ENCODE assay signal across 13 cellular contexts in the genomic region with DNA sequence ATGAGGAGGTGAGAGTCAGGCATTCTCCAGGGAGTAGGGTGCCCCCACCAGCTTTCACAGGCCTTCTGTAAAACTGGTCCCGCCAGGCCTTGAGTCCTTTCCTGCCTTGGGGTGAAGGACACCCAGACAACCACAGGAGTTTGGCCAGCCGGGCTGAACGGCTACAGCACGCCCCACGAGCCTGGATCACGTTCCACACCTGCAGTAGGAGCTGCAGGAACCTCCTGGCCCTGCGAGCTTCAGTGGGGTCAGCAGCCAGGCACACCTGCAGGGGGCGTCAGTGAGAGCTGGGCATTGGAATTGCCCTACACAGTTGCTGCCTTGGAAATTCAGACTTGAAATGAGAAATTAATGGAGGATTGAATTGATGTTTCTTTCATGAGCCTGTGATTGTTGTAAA. TPM values are rescaled to one million over a fixed set of nuclear protein-coding genes. Genes with fewer than 3 reads are reported as not detected.
DNase-seq lines count a peak whose midpoint lies in the region; ATAC-seq and TF ChIP-seq lines count a peak whose summit lies in the region.
"Had no signal": no experiment of that assay in that cellular context is flagged by ENCODE, and none has a peak within 500 bp of the region (broad histone marks: within the 10 kb centered on the region; RNA-seq: fewer than 3 reads in every experiment).

No MANE protein-coding gene starts in this region.

- peaks cover 7% of the 10 kb centered on the region for H3K27me3 Mint-ChIP-seq in CD8-positive, alpha-beta T cell (ENCODE audit: low read depth)

- ATAC-seq in CD8-positive, alpha-beta T cell = no peak
- ATAC-seq in Right ventricle myocardium superior (ENCODE audit: poor library complexity) = no peak
- ATAC-seq: activated naive CD4-positive, alpha-beta T cell treated with anti-CD3 and anti-CD28 coated beads, Interleukin-2, amount 50 U/mL, for 72 hours; stimulated activated memory B cell treated with anti-CD40 and anti-IgM and Interleukin-4, amounts not matched to agents 10 μg/mL and 1 μg/mL and 100 μg/mL, for 72 hours had no signal

- H3K9me2 ChIP-seq in OCI-LY1 (ENCODE audit: low read depth, low read length) = no peaks in the 10 kb centered on the region

- no peak overlapping the region for H3K4me2 ChIP-seq in OCI-LY1 (ENCODE audit: low read length)

- no peaks in the 10 kb centered on the region for H3K9me3 Mint-ChIP-seq in CD8-positive, alpha-beta T cell
- H3K9me3 Mint-ChIP-seq: activated naive CD4-positive, alpha-beta T cell treated with anti-CD3 and anti-CD28 coated beads, Interleukin-2, amount 50 U/mL, for 72 hours; stimulated activated memory B cell treated with anti-CD40 and anti-IgM and Interleukin-4, amounts not matched to agents 10 μg/mL and 1 μg/mL and 100 μg/mL, for 72 hours had no signal

- CTCF ChIA-PET in CD8-positive, alpha-beta T cell (lab: Charles Lee) = no interaction called here

- no peaks in the 10 kb centered on the region for H4K20me1 ChIP-seq in OCI-LY1 (ENCODE audit: insufficient read depth, low read length)

- no peaks in the 10 kb centered on the region for H3K79me2 ChIP-seq in OCI-LY1 (ENCODE audit: insufficient read depth, low read length)

- no peak overlapping the region for H3K27ac Mint-ChIP-seq in CD8-positive, alpha-beta T cell
- H3K27ac Mint-ChIP-seq: activated naive CD4-positive, alpha-beta T cell treated with anti-CD3 and anti-CD28 coated beads, Interleukin-2, amount 50 U/mL, for 72 hours; stimulated activated memory B cell treated with anti-CD40 and anti-IgM and Interleukin-4, amounts not matched to agents 10 μg/mL and 1 μg/mL and 100 μg/mL, for 72 hours had no signal

- H3K36me3 ChIP-seq in OCI-LY1 (ENCODE audit: insufficient read depth, low read length) (no peaks in the 10 kb centered on the region), sigmoid colon (peaks cover 0 to 6% (median 2%) of the 10 kb centered on the region in 4 donors)
- H3K36me3 ChIP-seq in CD8-positive, alpha-beta T cell (ENCODE audit: insufficient read depth, low read length) = no peaks in the 10 kb centered on the region

- H3K4me3 ChIP-seq in GM12865 (ENCODE audit: low read depth, low read length) (no peak overlapping the region), OCI-LY1 (ENCODE audit: low read depth, low read length, poor library complexity, severe bottlenecking) (no peak overlapping the region), fibroblast of mammary gland (ENCODE audit: control insufficient read depth, low read depth, low read length) (no peak overlapping the region), sigmoid colon (no peak overlapping the region)
- H3K4me3 ChIP-seq in CD8-positive, alpha-beta T cell (ENCODE audit: low read depth, low read length) = no peak overlapping the region

- DNase-seq in GM12865 (ENCODE audit: low read depth) = no peak
- DNase-seq in fibroblast of mammary gland (ENCODE audit: low read depth) = no peak
- DNase-seq in sigmoid colon = no peak
- no peak for DNase-seq in KG1 (lab: John Stamatoyannopoulos, UW)
- no peak for DNase-seq in pons (ENCODE audit: low spot score)
- no peak for DNase-seq in CD8-positive, alpha-beta T cell
- DNase-seq in Right ventricle myocardium superior = no peak
- DNase-seq: activated CD4-positive, alpha-beta T cell treated with anti-CD3 and anti-CD28 coated beads, Interleukin-2, amount 50 U/mL, for 4 hours; Kasumi-1; NCI-H446 treated with DMSO at 0.1 percent for 48 hours had no signal

- POLR2A ChIA-PET in CD8-positive, alpha-beta T cell (lab: Charles Lee) = interaction anchor here (1.5 kb wide), 1 partner anchor 20 kb away, joined by 3 read pairs; no protein-coding TSS in a partner anchor

- H3K4me1 Mint-ChIP-seq in CD8-positive, alpha-beta T cell (ENCODE audit: low read depth) = no peaks in the 10 kb centered on the region
- H3K4me1 Mint-ChIP-seq: stimulated activated memory B cell treated with anti-CD40 and anti-IgM and Interleukin-4, amounts not matched to agents 10 μg/mL and 1 μg/mL and 100 μg/mL, for 72 hours had no signal

- H3K9me3 ChIP-seq in OCI-LY1 (ENCODE audit: low read length) = no peaks in the 10 kb centered on the region
- H3K9me3 ChIP-seq in sigmoid colon = no peaks in the 10 kb centered on the region
- no peaks in the 10 kb centered on the region for H3K9me3 ChIP-seq in CD8-positive, alpha-beta T cell (ENCODE audit: low read length)

- H3K36me3 Mint-ChIP-seq in CD8-positive, alpha-beta T cell = no peaks in the 10 kb centered on the region
- H3K36me3 Mint-ChIP-seq: activated naive CD4-positive, alpha-beta T cell treated with anti-CD3 and anti-CD28 coated beads, Interleukin-2, amount 50 U/mL, for 72 hours; stimulated activated memory B cell treated with anti-CD40 and anti-IgM and Interleukin-4, amounts not matched to agents 10 μg/mL and 1 μg/mL and 100 μg/mL, for 72 hours had no signal

- intact Hi-C loops in sigmoid colon (cut with DNase I) = no loop called here
- intact Hi-C loops in CD8-positive, alpha-beta T cell (cut with DNase I, micrococcal nuclease) = no loop called here
- intact Hi-C loops in Right ventricle myocardium superior (cut with DNase I) = no loop called here

- H3K9ac ChIP-seq in OCI-LY1 (ENCODE audit: low read length) = no peak overlapping the region

- H3F3A ChIP-seq in OCI-LY1 (ENCODE audit: insufficient read depth, low read length) = no peaks in the 10 kb centered on the region

- H3K4me1 ChIP-seq in OCI-LY1 (ENCODE audit: insufficient read depth, low read length, severe bottlenecking) (no peaks in the 10 kb centered on the region), sigmoid colon (peaks cover 0 to 84% (median 78%) of the 10 kb centered on the region in 4 donors)
- no peaks in the 10 kb centered on the region for H3K4me1 ChIP-seq in CD8-positive, alpha-beta T cell (ENCODE audit: insufficient read depth, low read length)

- H3K27ac ChIP-seq in OCI-LY1 (ENCODE audit: low read depth, low read length, poor library complexity, severe bottlenecking) (no peak overlapping the region), sigmoid colon (peak overlapping the region; percentile 88 to 100 (median 94))
- H3K27ac ChIP-seq in CD8-positive, alpha-beta T cell (ENCODE audit: low read depth, low read length) = no peak overlapping the region

- WGBS in sigmoid colon, 2 donors = 26 to 64% methylated on average over 8 of the region's 8 CpGs

- H2AFZ ChIP-seq in OCI-LY1 (ENCODE audit: low read length) = no peak overlapping the region

- H3K27me3 ChIP-seq in OCI-LY1 (ENCODE audit: insufficient read depth, low read length) = peaks cover 7% of the 10 kb centered on the region; the same call in 1 of the 2 replicates
- no peaks in the 10 kb centered on the region for H3K27me3 ChIP-seq in sigmoid colon
- no peaks in the 10 kb centered on the region for H3K27me3 ChIP-seq in CD8-positive, alpha-beta T cell (ENCODE audit: insufficient read depth, low read length)

- no peak overlapping the region for H3K4me3 Mint-ChIP-seq in CD8-positive, alpha-beta T cell
- H3K4me3 Mint-ChIP-seq: stimulated activated memory B cell treated with anti-CD40 and anti-IgM and Interleukin-4, amounts not matched to agents 10 μg/mL and 1 μg/mL and 100 μg/mL, for 72 hours had no signal

- TF ChIP-seq CTCF in GM12865 (IDR thresholded peaks at IDR 0.05; ENCODE audit: insufficient read depth, low read depth, low read length, missing control alignments) (peak; percentile 17), OCI-LY1 (IDR thresholded peaks at IDR 0.05; ENCODE audit: low read length) (peak; percentile 60), fibroblast of mammary gland (conservative IDR thresholded peaks at IDR 0.05; ENCODE audit: control insufficient read depth, insufficient read depth, low read depth, low read length) (peak; percentile 17), sigmoid colon (IDR thresholded peaks at IDR 0.05) (peak in 2 of 4 experiments; percentile 29 to 39)
- TF ChIP-seq CTCF in CD8-positive, alpha-beta T cell (IDR thresholded peaks at IDR 0.05) = no peak

- TF ChIP-seq POLR2A in sigmoid colon (IDR thresholded peaks at IDR 0.05) = no peak

- TF ChIP-seq EP300 in sigmoid colon (IDR thresholded peaks at IDR 0.05) = no peak

RNA-seq across cellular contexts. Expression of a gene that starts 45.7 kb away (rescaled TPM):
- total RNA-seq in sigmoid colon = 1,000 to 10,000 TPM in 1 of 4 donors, 100 to 1,000 TPM in 3; 306 to 1,039 (median 489) TPM
- polyA plus RNA-seq in sigmoid colon = 10 to 100 TPM; 24.0 to 83.5 (median 25.2) TPM
- total RNA-seq in CD8-positive, alpha-beta T cell = not detected
- 91.2 TPM for total RNA-seq in Right ventricle myocardium superior

RNA-seq across cellular contexts. Expression of a gene that starts 45.8 kb away (rescaled TPM):
- total RNA-seq in sigmoid colon (100 to 1,000 TPM; 235 to 598 (median 350) TPM), Right ventricle myocardium superior (107 TPM)
- polyA plus RNA-seq in sigmoid colon = 10 to 100 TPM in 2 of 3 donors, 1 to 10 TPM in 1; 9.2 to 60.5 (median 10.8) TPM
- total RNA-seq in CD8-positive, alpha-beta T cell = not detected

Comparison
In these comparisons a context has a peak if more than half of its experiments do, and no peak if none do; other contexts are left out.
1. H3K27ac ChIP-seq: peak in sigmoid colon (4 of 4); none in OCI-LY1 (single experiment) and CD8-positive, alpha-beta T cell (single experiment).
2. RNA of a gene that starts 45.7 kb away (total RNA-seq): 306 to 1,039 TPM in sigmoid colon and 91.2 TPM in Right ventricle myocardium superior (single experiment); not detected in CD8-positive, alpha-beta T cell; every median in the first group is over 10 times any median in the second.
3. RNA of a gene that starts 45.8 kb away (total RNA-seq): 235 to 598 TPM in sigmoid colon and 107 TPM in Right ventricle myocardium superior (single experiment); not detected in CD8-positive, alpha-beta T cell; every median in the first group is over 100 times any median in the second.